Comparison of ENCODE assay signal across 21 cellular contexts in genomic region chr9:87213948-87214347, GRCh38.
A peak's percentile ranks its signal among the peaks of the same experiment; 100 is the strongest.
DNase-seq lines count a peak whose midpoint lies in the region; ATAC-seq and TF ChIP-seq lines count a peak whose summit lies in the region.
"Had no signal": no experiment of that assay in that cellular context is flagged by ENCODE, and none has a peak within 500 bp of the region (broad histone marks: within the 10 kb centered on the region; RNA-seq: fewer than 3 reads in every experiment).

No MANE protein-coding gene starts in this region.

- H3K27me3 Mint-ChIP-seq in nephron progenitor cell (ENCODE audit: low read depth, poor library complexity): peaks cover 4% of the 10 kb centered on the region
- H3K27me3 Mint-ChIP-seq in activated naive CD8-positive, alpha-beta T cell treated with anti-CD3 and anti-CD28 coated beads for 36 hours: no peaks in the 10 kb centered on the region
- H3K27me3 Mint-ChIP-seq: CD4-positive, alpha-beta memory T cell had no signal

- no peak overlapping the region for H3K4me3 ChIP-seq in epithelial cell of esophagus (ENCODE audit: low read length)
- H3K4me3 ChIP-seq: HAP-1, Peyer's patch, SK-N-MC, testis had no signal

- TF ChIP-seq CTCF in epithelial cell of esophagus (IDR thresholded peaks at IDR 0.05; ENCODE audit: insufficient read depth, low read depth, low read length, missing control alignments) (no peak), nephron progenitor cell (IDR thresholded peaks at IDR 0.05) (no peak)

- peaks cover 34% of the 10 kb centered on the region for H3K4me1 Mint-ChIP-seq in nephron progenitor cell
- no peaks in the 10 kb centered on the region for H3K4me1 Mint-ChIP-seq in activated naive CD8-positive, alpha-beta T cell treated with anti-CD3 and anti-CD28 coated beads for 36 hours
- H3K4me1 Mint-ChIP-seq: CD4-positive, alpha-beta memory T cell; stimulated activated naive B cell treated with anti-CD40 and anti-IgM and Interleukin-4, amounts not matched to agents 10 μg/mL and 1 μg/mL and 100 μg/mL, for 72 hours had no signal

- ATAC-seq in HG03139 (IDR thresholded peaks at IDR 0.05; ENCODE audit: unreplicated experiment) (no peak), GM21526 (IDR thresholded peaks at IDR 0.05; ENCODE audit: low FRiP score, unreplicated experiment) (no peak)
- ATAC-seq: stimulated activated naive B cell treated with anti-CD40 and anti-IgM and Interleukin-4, amounts not matched to agents 10 μg/mL and 1 μg/mL and 100 μg/mL, for 72 hours had no signal

- peak overlapping the region; percentile 34 for H3K27ac Mint-ChIP-seq in nephron progenitor cell
- no peak overlapping the region for H3K27ac Mint-ChIP-seq in activated naive CD8-positive, alpha-beta T cell treated with anti-CD3 and anti-CD28 coated beads for 36 hours
- H3K27ac Mint-ChIP-seq: CD4-positive, alpha-beta memory T cell; stimulated activated naive B cell treated with anti-CD40 and anti-IgM and Interleukin-4, amounts not matched to agents 10 μg/mL and 1 μg/mL and 100 μg/mL, for 72 hours; T-helper 2 cell treated with Interferon-gamma antibody and Interleukin-4, amounts not matched to agents 5 μg/mL and 100 μg/mL, for 36 hours had no signal

- peak; percentile 66 for DNase-seq in EL
- peak; percentile 55 for DNase-seq in M059J (ENCODE audit: low read depth)
- DNase-seq in epithelial cell of esophagus (ENCODE audit: low read depth): peak; percentile 72
- DNase-seq in nephron progenitor cell: no peak
- DNase-seq in activated naive CD8-positive, alpha-beta T cell treated with anti-CD3 and anti-CD28 coated beads for 36 hours: no peak
- DNase-seq in hippocampal formation (lab: John Stamatoyannopoulos, UW): no peak
- DNase-seq: activated CD4-positive, alpha-beta T cell treated with anti-CD3 and anti-CD28 coated beads, Interleukin-2, amount 50 U/mL, for 48 hours; amygdala; CD4-positive, alpha-beta memory T cell; MM.1S; NCI-H1694; Peyer's patch; posterior cingulate gyrus; stimulated activated CD4-positive, alpha-beta T cell treated with anti-CD3 and anti-CD28 coated beads, Interleukin-1b, Interleukin-23, amount 100 ng/mL, for 48 hours; stimulated activated naive B cell treated with anti-CD40 and anti-IgM and Interleukin-4, amounts not matched to agents 10 μg/mL and 1 μg/mL and 100 μg/mL, for 72 hours; testis had no signal

- H3K36me3 Mint-ChIP-seq in nephron progenitor cell (ENCODE audit: low read depth): no peaks in the 10 kb centered on the region
- H3K36me3 Mint-ChIP-seq in activated naive CD8-positive, alpha-beta T cell treated with anti-CD3 and anti-CD28 coated beads for 36 hours: no peaks in the 10 kb centered on the region
- H3K36me3 Mint-ChIP-seq: CD4-positive, alpha-beta memory T cell; stimulated activated naive B cell treated with anti-CD40 and anti-IgM and Interleukin-4, amounts not matched to agents 10 μg/mL and 1 μg/mL and 100 μg/mL, for 72 hours had no signal

- no peaks in the 10 kb centered on the region for H3K9me3 Mint-ChIP-seq in nephron progenitor cell
- H3K9me3 Mint-ChIP-seq in activated naive CD8-positive, alpha-beta T cell treated with anti-CD3 and anti-CD28 coated beads for 36 hours: no peaks in the 10 kb centered on the region
- H3K9me3 Mint-ChIP-seq: stimulated activated naive B cell treated with anti-CD40 and anti-IgM and Interleukin-4, amounts not matched to agents 10 μg/mL and 1 μg/mL and 100 μg/mL, for 72 hours; T-helper 2 cell treated with Interferon-gamma antibody and Interleukin-4, amounts not matched to agents 5 μg/mL and 100 μg/mL, for 36 hours had no signal

- no peak overlapping the region for H3K4me3 Mint-ChIP-seq in nephron progenitor cell
- no peak overlapping the region for H3K4me3 Mint-ChIP-seq in activated naive CD8-positive, alpha-beta T cell treated with anti-CD3 and anti-CD28 coated beads for 36 hours
- H3K4me3 Mint-ChIP-seq: CD4-positive, alpha-beta memory T cell; stimulated activated naive B cell treated with anti-CD40 and anti-IgM and Interleukin-4, amounts not matched to agents 10 μg/mL and 1 μg/mL and 100 μg/mL, for 72 hours; T-helper 2 cell treated with Interferon-gamma antibody and Interleukin-4, amounts not matched to agents 5 μg/mL and 100 μg/mL, for 36 hours had no signal

Comparison
In these comparisons a context has a peak if more than half of its experiments do, and no peak if none do; other contexts are left out.
1. DNase-seq: peak in EL (single experiment), M059J (single experiment) and epithelial cell of esophagus (single experiment); none in nephron progenitor cell (single experiment), activated naive CD8-positive, alpha-beta T cell treated with anti-CD3 and anti-CD28 coated beads for 36 hours (single experiment) and hippocampal formation (0 of 2).